Comparison of ENCODE assay signal across 10 cellular contexts in the genomic region with DNA sequence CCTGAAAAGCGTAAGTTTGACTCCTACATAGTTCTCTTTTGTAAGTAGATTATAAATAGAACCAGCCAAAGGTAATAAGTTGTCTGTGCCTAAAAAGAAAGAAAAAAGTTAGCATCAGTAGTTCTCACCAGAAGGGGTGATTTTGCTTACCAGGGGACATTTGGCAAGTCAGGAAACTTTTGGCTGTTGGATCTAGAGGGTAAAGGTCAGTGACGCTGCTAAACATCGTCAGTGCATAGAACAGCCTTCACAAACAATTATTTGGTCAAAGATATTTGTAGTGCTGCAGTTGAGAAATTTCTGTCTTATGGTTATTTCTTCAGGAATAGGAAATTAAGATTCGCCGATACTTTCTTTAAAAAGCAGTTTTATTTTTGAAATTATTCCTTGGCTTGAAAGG. TPM values are rescaled to one million over a fixed set of nuclear protein-coding genes. Genes with fewer than 3 reads are reported as not detected.
DNase-seq lines count a peak whose midpoint lies in the region; ATAC-seq and TF ChIP-seq lines count a peak whose summit lies in the region.
"Had no signal": no experiment of that assay in that cellular context is flagged by ENCODE, and none has a peak within 500 bp of the region (broad histone marks: within the 10 kb centered on the region; RNA-seq: fewer than 3 reads in every experiment).

No MANE protein-coding gene starts in this region.

- no peak for ATAC-seq in activated T-cell treated with anti-CD3 and anti-CD28 coated beads, Interleukin-2, amount 50 U/mL, for 72 hours (replicated peaks in 1 of 2)
- no peak for ATAC-seq in RWPE2 (ENCODE audit: low read depth)

- no peak overlapping the region for H3K4me3 Mint-ChIP-seq in activated T-cell treated with anti-CD3 and anti-CD28 coated beads, Interleukin-2, amount 50 U/mL, for 72 hours

- H3K27me3 Mint-ChIP-seq in activated T-cell treated with anti-CD3 and anti-CD28 coated beads, Interleukin-2, amount 50 U/mL, for 72 hours (ENCODE audit: low read depth), result no peaks in the 10 kb centered on the region

- no peak for DNase-seq in activated T-cell treated with anti-CD3 and anti-CD28 coated beads, Interleukin-2, amount 50 U/mL, for 72 hours
- no peak for DNase-seq in activated T-cell treated with anti-CD3 and anti-CD28 coated beads, Interleukin-2, amount 50 U/mL, for 48 hours
- DNase-seq in RWPE2 (ENCODE audit: low spot score) (no peak), tibial artery (no peak), SKM-1 treated with dmso at 0.1 percent for 144 hours (lab: John Stamatoyannopoulos, UW; ENCODE audit: unreplicated experiment) (no peak), OCI-M2 (lab: John Stamatoyannopoulos, UW; ENCODE audit: unreplicated experiment) (no peak), NCI-H128 (lab: John Stamatoyannopoulos, UW; ENCODE audit: unreplicated experiment) (no peak)
- DNase-seq: esophagus squamous epithelium had no signal

- H3K27ac ChIP-seq in RWPE2 (ENCODE audit: poor library complexity, severe bottlenecking) (peak overlapping the region; percentile 90), iPS-20b (ENCODE audit: low read length) (no peak overlapping the region), tibial artery (peak overlapping the region in 1 of 2 donors; percentile 99)

- H3K27me3 ChIP-seq in RWPE2 (ENCODE audit: insufficient read depth, poor library complexity, severe bottlenecking), result no peaks in the 10 kb centered on the region
- no peaks in the 10 kb centered on the region for H3K27me3 ChIP-seq in iPS-20b (ENCODE audit: insufficient read depth, low read length)
- no peaks in the 10 kb centered on the region for H3K27me3 ChIP-seq in tibial artery
- H3K27me3 ChIP-seq: esophagus squamous epithelium, neutrophil had no signal

- peaks cover 2 to 12% of the 10 kb centered on the region in 2 donors for H3K36me3 Mint-ChIP-seq in activated T-cell treated with anti-CD3 and anti-CD28 coated beads, Interleukin-2, amount 50 U/mL, for 72 hours (ENCODE audit: insufficient read depth in 2 of 2)

- H3K4me3 ChIP-seq in RWPE2 (ENCODE audit: severe bottlenecking), result peak overlapping the region; percentile 56
- peak overlapping the region; percentile 88; the same call in 1 of the 2 replicates for H3K4me3 ChIP-seq in iPS-20b (ENCODE audit: low read length)
- peak overlapping the region; percentile 77 to 92 for H3K4me3 ChIP-seq in tibial artery

- peak overlapping the region; percentile 84; the same call in 1 of the 2 replicates for H3K9ac ChIP-seq in iPS-20b (ENCODE audit: low read depth, low read length)

- intact Hi-C loops in tibial artery (cut with DNase I; ENCODE audit: low total_unique reads), result loop anchor here (5.0 to 10.0 kb wide), 2 partner anchors 55 to 212 kb away; no protein-coding TSS in a partner anchor

- peaks cover 10% of the 10 kb centered on the region for H3K4me1 ChIP-seq in RWPE2 (ENCODE audit: insufficient read depth, poor library complexity, severe bottlenecking)
- H3K4me1 ChIP-seq in iPS-20b (ENCODE audit: insufficient read depth, low read length), result peaks cover 19% of the 10 kb centered on the region
- H3K4me1 ChIP-seq in tibial artery, result peaks cover 5 to 55% (median 27%) of the 10 kb centered on the region in 4 donors

- H3K9me3 Mint-ChIP-seq in activated T-cell treated with anti-CD3 and anti-CD28 coated beads, Interleukin-2, amount 50 U/mL, for 72 hours, result no peaks in the 10 kb centered on the region

- TF ChIP-seq CTCF in RWPE2 (IDR thresholded peaks at IDR 0.05; ENCODE audit: poor library complexity, severe bottlenecking) (no peak), tibial artery (IDR thresholded peaks at IDR 0.05) (no peak)

- H3K9me3 ChIP-seq in RWPE2 (ENCODE audit: severe bottlenecking) (no peaks in the 10 kb centered on the region), iPS-20b (ENCODE audit: insufficient read depth, low read depth, low read length) (no peaks in the 10 kb centered on the region), tibial artery (no peaks in the 10 kb centered on the region)
- H3K9me3 ChIP-seq: esophagus squamous epithelium, neutrophil had no signal

- peak overlapping the region; percentile 34 for H3K27ac Mint-ChIP-seq in activated T-cell treated with anti-CD3 and anti-CD28 coated beads, Interleukin-2, amount 50 U/mL, for 72 hours

- H3K36me3 ChIP-seq in RWPE2 (ENCODE audit: low read depth) (peaks cover 37% of the 10 kb centered on the region), iPS-20b (ENCODE audit: insufficient read depth, low read depth, low read length) (peaks cover 32% of the 10 kb centered on the region), tibial artery (peaks cover 5 to 18% (median 6%) of the 10 kb centered on the region in 3 donors)

- H3K4me1 Mint-ChIP-seq in activated T-cell treated with anti-CD3 and anti-CD28 coated beads, Interleukin-2, amount 50 U/mL, for 72 hours (ENCODE audit: low read depth), result peaks cover 28% of the 10 kb centered on the region

RNA-seq across cellular contexts. Expression of gene USPL1, which starts 2.0 kb away (rescaled TPM):
- 10 to 100 TPM; 17.8 to 18.2 TPM for total RNA-seq in activated T-cell treated with anti-CD3 and anti-CD28 coated beads, Interleukin-2, amount 50 U/mL, for 72 hours
